Comparison of ENCODE assay signal across 18 cellular contexts in genomic region chr15:87354661-87355410, GRCh38.
DNase-seq lines count a peak whose midpoint lies in the region; FAIRE-seq and TF ChIP-seq lines count a peak whose summit lies in the region.
"Had no signal": no experiment of that assay in that cellular context is flagged by ENCODE, and none has a peak within 500 bp of the region (broad histone marks: within the 10 kb centered on the region; RNA-seq: fewer than 3 reads in every experiment).

No MANE protein-coding gene starts in this region.

- H3K4me1 ChIP-seq in mammary epithelial cell (ENCODE audit: insufficient read depth, low read length), result peaks cover 14% of the 10 kb centered on the region
- peaks cover 18% of the 10 kb centered on the region for H3K4me1 ChIP-seq in keratinocyte (ENCODE audit: control insufficient read depth, extremely low read depth, insufficient read depth, low read length)
- H3K4me1 ChIP-seq: BLaER1, parathyroid adenoma, upper lobe of right lung had no signal

- H3K9me3 ChIP-seq in mammary epithelial cell (replicated peaks; ENCODE audit: insufficient read depth, low read length) (no peaks in the 10 kb centered on the region), keratinocyte (ENCODE audit: control insufficient read depth, low read depth, low read length) (no peaks in the 10 kb centered on the region)
- H3K9me3 ChIP-seq: BLaER1, upper lobe of right lung had no signal

- H3K27me3 ChIP-seq in BJ (ENCODE audit: control insufficient read depth, insufficient read depth, low read length), result no peaks in the 10 kb centered on the region
- no peaks in the 10 kb centered on the region for H3K27me3 ChIP-seq in mammary epithelial cell (ENCODE audit: insufficient read depth, low read length)
- no peaks in the 10 kb centered on the region for H3K27me3 ChIP-seq in keratinocyte (ENCODE audit: control insufficient read depth, extremely low read depth, insufficient read depth, low read length)
- H3K27me3 ChIP-seq: BLaER1, upper lobe of right lung had no signal

- dilution Hi-C loops in mammary epithelial cell (cut with HindIII; ENCODE audit: low sequenced_read_pairs) (no loop called here), keratinocyte (cut with MboI; ENCODE audit: extremely low pct_ligation_motif_present, low sequenced_read_pairs) (no loop called here)

- H3K4me2 ChIP-seq in mammary epithelial cell (ENCODE audit: insufficient read depth, low read depth, low read length), result peak overlapping the region; percentile 37
- H3K4me2 ChIP-seq in keratinocyte (ENCODE audit: control insufficient read depth, extremely low read depth, insufficient read depth, low read depth, low read length), result peak overlapping the region; percentile 36
- H3K4me2 ChIP-seq: BLaER1 had no signal

- H3K27ac ChIP-seq in mammary epithelial cell (ENCODE audit: insufficient read depth, low read depth, low read length), result peak overlapping the region; percentile 90
- H3K27ac ChIP-seq in keratinocyte (ENCODE audit: control insufficient read depth, insufficient read depth, low read length), result peak overlapping the region; percentile 66
- H3K27ac ChIP-seq: BLaER1, parathyroid adenoma, upper lobe of right lung had no signal

- TSS peak; percentile 92 for BruUV-seq in mammary epithelial cell (replicated peaks; lab: Mats Ljungman, UMichigan)

- in situ Hi-C loops in mammary epithelial cell (cut with MboI; ENCODE audit: low sequenced_read_pairs in 2 of 2), result no loop called here

- peak; percentile 15 for DNase-seq in BJ (ENCODE audit: low read depth)
- DNase-seq in M059J (ENCODE audit: low read depth), result peak; percentile 84
- peak; percentile 91 for DNase-seq in mammary epithelial cell
- DNase-seq in keratinocyte (ENCODE audit: low read depth, low spot score), result peak; percentile 66
- no peak for DNase-seq in anterior cingulate cortex (lab: John Stamatoyannopoulos, UW)
- no peak for DNase-seq in SIG-M5 treated with dmso at 0.1 percent for 504 hours (lab: John Stamatoyannopoulos, UW; ENCODE audit: unreplicated experiment)
- no peak for DNase-seq in occipital lobe (lab: John Stamatoyannopoulos, UW)
- no peak for DNase-seq in NCI-H2081 (lab: John Stamatoyannopoulos, UW)
- DNase-seq: activated CD8-positive, alpha-beta memory T cell treated with anti-CD3 and anti-CD28 coated beads for 24 hours; central memory CD4-positive, alpha-beta T cell; Kasumi-1; left colon; NCI-H510A treated with DMSO at 0.1 percent for 48 hours; small intestine; stimulated activated naive B cell treated with anti-CD40 and anti-IgM and Interleukin-4, amounts not matched to agents 10 μg/mL and 1 μg/mL and 100 μg/mL, for 72 hours; upper lobe of right lung had no signal

- H3K9ac ChIP-seq in mammary epithelial cell (ENCODE audit: insufficient read depth, low read length), result no peak overlapping the region
- H3K9ac ChIP-seq in keratinocyte (ENCODE audit: control insufficient read depth, extremely low read depth, insufficient read depth, low read length), result no peak overlapping the region
- H3K9ac ChIP-seq: BLaER1, parathyroid adenoma had no signal

- no peaks in the 10 kb centered on the region for H3K36me3 ChIP-seq in BJ (ENCODE audit: control insufficient read depth, insufficient read depth, low read length)
- H3K36me3 ChIP-seq in mammary epithelial cell (ENCODE audit: insufficient read depth, low read length), result no peaks in the 10 kb centered on the region
- H3K36me3 ChIP-seq in keratinocyte (ENCODE audit: control insufficient read depth in 2 of 2, extremely low read depth in 1 of 2, insufficient read depth in 2 of 2, low read length in 2 of 2), result no peaks in the 10 kb centered on the region
- H3K36me3 ChIP-seq: BLaER1, upper lobe of right lung had no signal

- no peaks in the 10 kb centered on the region for H3K79me2 ChIP-seq in mammary epithelial cell (ENCODE audit: insufficient read depth, low read length)
- H3K79me2 ChIP-seq in keratinocyte (ENCODE audit: control insufficient read depth, insufficient read depth, low read length), result no peaks in the 10 kb centered on the region
- H3K79me2 ChIP-seq: parathyroid adenoma had no signal

- CTCF ChIA-PET in BJ (lab: Yijun Ruan, JAX) (no interaction called here), mammary epithelial cell (lab: Charles Lee; ENCODE audit: low non-redundant PET) (interaction anchor here (0.6 kb wide), 1 partner anchor 107 kb away, joined by 6 read pairs; no protein-coding TSS in a partner anchor)

- H3K4me3 ChIP-seq in BJ (ENCODE audit: low read depth, low read length) (no peak overlapping the region), mammary epithelial cell (replicated peaks in 1 of 3; ENCODE audit: insufficient read depth in 1 of 3, low read depth in 2 of 3, low read length in 3 of 3) (no peak overlapping the region), keratinocyte (ENCODE audit: control insufficient read depth in 2 of 3, extremely low read depth in 1 of 3, insufficient read depth in 2 of 3, low read depth in 1 of 3, low read length in 3 of 3) (no peak overlapping the region)
- H3K4me3 ChIP-seq: BLaER1, upper lobe of right lung had no signal

- TF ChIP-seq CTCF in BJ (IDR thresholded peaks at IDR 0.05; ENCODE audit: insufficient read depth, low read depth, low read length) (no peak), mammary epithelial cell (conservative IDR thresholded peaks at IDR 0.05 in 1 of 2, IDR thresholded peaks at IDR 0.05 in 1 of 2; ENCODE audit: extremely low read depth in 1 of 2, insufficient read depth in 1 of 2, low read depth in 1 of 2, low read length in 2 of 2) (no peak), keratinocyte (optimal IDR thresholded peaks at IDR 0.05 in 1 of 3, IDR thresholded peaks at IDR 0.05 in 1 of 3, conservative IDR thresholded peaks at IDR 0.05 in 1 of 3; ENCODE audit: extremely low read depth in 1 of 3, insufficient read depth in 2 of 3, low read length in 3 of 3) (no peak)

- intact Hi-C loops in mammary epithelial cell (cut with micrococcal nuclease), result loop anchor here (1.0 to 5.0 kb wide), 3 partner anchors 14 to 309 kb away; no protein-coding TSS in a partner anchor

- WGBS in mammary epithelial cell (ENCODE audit: low coverage, missing lambda C conversion rate), result 0% methylated on average over 3 of the region's 3 CpGs

- POLR2A ChIA-PET in BJ (lab: Charles Lee), result no interaction called here

- peak overlapping the region; percentile 27 for H2AFZ ChIP-seq in mammary epithelial cell (ENCODE audit: low read depth, low read length)
- H2AFZ ChIP-seq in keratinocyte (ENCODE audit: control insufficient read depth, low read length), result no peak overlapping the region
- H2AFZ ChIP-seq: parathyroid adenoma had no signal

- FAIRE-seq in keratinocyte (lab: Jason Lieb, UNC), result peak; percentile 90
- FAIRE-seq: small intestine had no signal

- H3K9me1 ChIP-seq in keratinocyte (ENCODE audit: control insufficient read depth, extremely low read depth, insufficient read depth, low read length), result no peaks in the 10 kb centered on the region

- H4K20me1 ChIP-seq in mammary epithelial cell (ENCODE audit: insufficient read depth, low read length) (no peaks in the 10 kb centered on the region), keratinocyte (ENCODE audit: control insufficient read depth, extremely low read depth, insufficient read depth, low read length) (no peaks in the 10 kb centered on the region)
- H4K20me1 ChIP-seq: BLaER1 had no signal

Comparison
In these comparisons a context has a peak if more than half of its experiments do, and no peak if none do; other contexts are left out.
1. DNase-seq: peak in BJ (single experiment), M059J (single experiment), mammary epithelial cell (single experiment) and keratinocyte (single experiment); none in anterior cingulate cortex (0 of 58), SIG-M5 treated with dmso at 0.1 percent for 504 hours (single experiment), occipital lobe (single experiment) and NCI-H2081 (0 of 2).